8 cellular contexts compared by ENCODE assay signal in genomic region chr18:8623549-8624106, GRCh38. TPM values are rescaled to one million over a fixed set of nuclear protein-coding genes. Genes with fewer than 3 reads are reported as not detected.
A peak's percentile ranks its signal among the peaks of the same experiment; 100 is the strongest.
DNase-seq lines count a peak whose midpoint lies in the region; ATAC-seq and TF ChIP-seq lines count a peak whose summit lies in the region.

No MANE protein-coding gene starts in this region.

- TF ChIP-seq POLR2A in Peyer's patch (IDR thresholded peaks at IDR 0.05): no peak

- peaks cover 63% of the 10 kb centered on the region for H3K79me2 ChIP-seq in ACC112 (ENCODE audit: control insufficient read depth, insufficient read depth, low read length, unreplicated experiment)

- H3K4me3 ChIP-seq in ACC112 (ENCODE audit: low read depth, low read length) (peak overlapping the region; percentile 22), Peyer's patch (peak overlapping the region in 1 of 4 donors; percentile 21)

- peak in 1 of 3 donors; percentile 28 for DNase-seq in Peyer's patch
- DNase-seq in iris pigment epithelial cell (ENCODE audit: low read depth): peak; percentile 35
- DNase-seq in stimulated activated CD4-positive, alpha-beta T cell treated with anti-CD3 and anti-CD28 coated beads, Interleukin-2, amount 100 ng/mL, for 48 hours: no peak
- DNase-seq in glomerular visceral epithelial cell (ENCODE audit: extremely low spot score): no peak
- no peak for DNase-seq in stimulated activated naive CD4-positive, alpha-beta T cell (lab: John Stamatoyannopoulos, UW)

- H3K27ac ChIP-seq in ACC112 (ENCODE audit: low read depth, low read length) (no peak overlapping the region), Peyer's patch (peak overlapping the region in 3 of 4 donors; percentile 25 to 62 (median 52))

- H3K27me3 ChIP-seq in ACC112 (ENCODE audit: insufficient read depth, low read length) (no peaks in the 10 kb centered on the region), Peyer's patch (no peaks in the 10 kb centered on the region)

- no peak for TF ChIP-seq CTCF in Peyer's patch (IDR thresholded peaks at IDR 0.05)

- peaks cover 8% of the 10 kb centered on the region for H3K4me1 ChIP-seq in ACC112 (ENCODE audit: control insufficient read depth, insufficient read depth, low read length, unreplicated experiment)
- peaks cover 6 to 16% (median 9%) of the 10 kb centered on the region in 4 donors for H3K4me1 ChIP-seq in Peyer's patch

- ATAC-seq in GM18870 (IDR thresholded peaks at IDR 0.05; ENCODE audit: unreplicated experiment) (peak; percentile 86), HG03108 (IDR thresholded peaks at IDR 0.05; ENCODE audit: unreplicated experiment) (peak; percentile 84)

- H3K36me3 ChIP-seq in ACC112 (ENCODE audit: insufficient read depth, low read length) (peaks cover 26% of the 10 kb centered on the region), Peyer's patch (peaks cover 0 to 18% (median 0%) of the 10 kb centered on the region in 3 donors)

- no peak overlapping the region for H2AFZ ChIP-seq in ACC112 (ENCODE audit: low read length, unreplicated experiment)

- H3K9me3 ChIP-seq in Peyer's patch: no peaks in the 10 kb centered on the region

RNA-seq across cellular contexts. Expression of gene RAB12, which starts 14.4 kb away (rescaled TPM):
- 10 to 100 TPM; 21.4 to 37.1 (median 28.4) TPM for total RNA-seq in Peyer's patch
